ENCODE assay signal across 13 cellular contexts in the genomic region with DNA sequence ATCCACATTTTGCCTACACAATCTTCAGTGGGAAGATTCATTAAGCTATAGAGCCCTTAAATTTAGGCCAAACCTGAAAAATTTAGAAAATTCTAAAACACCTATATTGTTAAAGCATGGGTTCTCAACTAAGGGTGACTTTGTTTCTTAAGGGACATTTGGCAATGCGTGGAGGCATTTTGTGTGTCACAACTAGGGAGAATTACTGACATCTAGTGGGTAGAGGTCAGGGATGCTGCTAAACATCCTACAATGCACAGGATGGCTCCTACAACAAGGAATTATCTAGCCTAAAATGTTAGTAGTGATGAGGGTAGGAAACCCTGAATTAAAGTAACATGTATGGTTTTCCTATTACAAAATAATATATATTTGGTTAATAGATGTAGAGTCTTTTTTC. TPM values are rescaled to one million over a fixed set of nuclear protein-coding genes. Genes with fewer than 3 reads are reported as not detected.
DNase-seq lines count a peak whose midpoint lies in the region; ATAC-seq and TF ChIP-seq lines count a peak whose summit lies in the region.
"Had no signal": no experiment of that assay in that cellular context is flagged by ENCODE, and none has a peak within 500 bp of the region (broad histone marks: within the 10 kb centered on the region; RNA-seq: fewer than 3 reads in every experiment).

No MANE protein-coding gene starts in this region.

- H3K4me1 Mint-ChIP-seq in GM23338 = peaks cover 4% of the 10 kb centered on the region; the same call in 2 of the 3 replicates
- peaks cover 3 to 24% of the 10 kb centered on the region in 2 donors for H3K4me1 Mint-ChIP-seq in effector memory CD8-positive, alpha-beta T cell (ENCODE audit: low read depth in 2 of 2)
- H3K4me1 Mint-ChIP-seq in glutamatergic neuron (ENCODE audit: low read depth, unreplicated experiment) = peaks cover 6% of the 10 kb centered on the region

- H3K9me3 Mint-ChIP-seq in GM23338 (no peaks in the 10 kb centered on the region), glutamatergic neuron (ENCODE audit: unreplicated experiment) (peaks cover 1% of the 10 kb centered on the region)
- no peaks in the 10 kb centered on the region for H3K9me3 Mint-ChIP-seq in effector memory CD8-positive, alpha-beta T cell
- H3K9me3 Mint-ChIP-seq: stimulated activated naive CD8-positive, alpha-beta T cell treated with anti-CD3 and anti-CD28 coated beads, Interleukin-15, Interleukin-2, amounts not matched to agents 100 ng/mL and 50 ng/mL, for 24 hours had no signal

- POLR2A ChIA-PET in AG04450 (lab: Yijun Ruan, JAX) = no interaction called here

- H3K9me3 ChIP-seq in AG04450 (ENCODE audit: control insufficient read depth, insufficient read depth, low read length) = no peaks in the 10 kb centered on the region

- H3K27me3 ChIP-seq in AG04450 (ENCODE audit: control insufficient read depth, insufficient read depth, low read length) (no peaks in the 10 kb centered on the region), GM23338 (ENCODE audit: insufficient read depth) (no peaks in the 10 kb centered on the region)
- H3K27me3 ChIP-seq: hepatocyte had no signal

- ATAC-seq in GM23338 (peak; percentile 76), left cardiac atrium (peak; percentile 34 to 57)
- ATAC-seq in effector memory CD8-positive, alpha-beta T cell (replicated peaks) = no peak

- H3K36me3 Mint-ChIP-seq in GM23338 (ENCODE audit: low read depth) = no peaks in the 10 kb centered on the region; the same call in 2 of the 3 replicates
- H3K36me3 Mint-ChIP-seq in effector memory CD8-positive, alpha-beta T cell (ENCODE audit: insufficient read depth) = no peaks in the 10 kb centered on the region
- no peaks in the 10 kb centered on the region for H3K36me3 Mint-ChIP-seq in glutamatergic neuron (ENCODE audit: unreplicated experiment)

- intact Hi-C loops in left cardiac atrium (cut with DNase I) = no loop called here

- CTCF ChIA-PET in AG04450 (lab: Charles Lee) = interaction anchor here (1.9 kb wide), 1 partner anchor 256 kb away, joined by 5 read pairs; no protein-coding TSS in a partner anchor

- H2AFZ ChIP-seq in GM23338 = no peak overlapping the region
- H2AFZ ChIP-seq: hepatocyte had no signal

- H3K27me3 Mint-ChIP-seq in GM23338 (ENCODE audit: insufficient read depth, low read depth, poor library complexity) (no peaks in the 10 kb centered on the region), glutamatergic neuron (ENCODE audit: unreplicated experiment) (no peaks in the 10 kb centered on the region)
- H3K27me3 Mint-ChIP-seq in effector memory CD8-positive, alpha-beta T cell = no peaks in the 10 kb centered on the region
- H3K27me3 Mint-ChIP-seq: stimulated activated naive CD8-positive, alpha-beta T cell treated with anti-CD3 and anti-CD28 coated beads, Interleukin-15, Interleukin-2, amounts not matched to agents 100 ng/mL and 50 ng/mL, for 24 hours had no signal

- no peaks in the 10 kb centered on the region for H3K4me1 ChIP-seq in GM23338 (ENCODE audit: insufficient read depth)

- TF ChIP-seq CTCF in AG04450 (IDR thresholded peaks at IDR 0.05; ENCODE audit: low read depth, low read length) (0 out of 2 replicates have a peak, but pooled peaks have one; percentile 3), GM23338 (conservative IDR thresholded peaks at IDR 0.05; ENCODE audit: low read depth in 2 of 2) (peak; percentile 66 to 83), glutamatergic neuron (IDR thresholded peaks at IDR 0.05; ENCODE audit: partially characterized antibody, unreplicated experiment) (no peak)

- H3K79me2 ChIP-seq in GM23338 (replicated peaks; ENCODE audit: insufficient read depth) = peaks cover 17% of the 10 kb centered on the region; the same call in 1 of the 2 replicates

- H3K9me2 ChIP-seq in GM23338 (ENCODE audit: insufficient read depth) = no peaks in the 10 kb centered on the region

- H3K36me3 ChIP-seq in GM23338 (ENCODE audit: insufficient read depth) = no peaks in the 10 kb centered on the region

- H3K4me3 Mint-ChIP-seq in GM23338 = no peak overlapping the region
- H3K4me3 Mint-ChIP-seq in effector memory CD8-positive, alpha-beta T cell = no peak overlapping the region
- H3K4me3 Mint-ChIP-seq in glutamatergic neuron (ENCODE audit: unreplicated experiment) = no peak overlapping the region
- H3K4me3 Mint-ChIP-seq: stimulated activated naive CD8-positive, alpha-beta T cell treated with anti-CD3 and anti-CD28 coated beads, Interleukin-15, Interleukin-2, amounts not matched to agents 100 ng/mL and 50 ng/mL, for 24 hours had no signal

- H3K27ac ChIP-seq in AG04450 (ENCODE audit: low read depth, low read length) (no peak overlapping the region), GM23338 (ENCODE audit: low read depth) (no peak overlapping the region)
- H3K27ac ChIP-seq: hepatocyte had no signal

- H3K4me2 ChIP-seq in GM23338 = no peak overlapping the region
- H3K4me2 ChIP-seq: hepatocyte had no signal

- H3F3A ChIP-seq in GM23338 (replicated peaks; ENCODE audit: low read depth) = no peaks in the 10 kb centered on the region

- H3K27ac Mint-ChIP-seq in GM23338 = no peak overlapping the region
- H3K27ac Mint-ChIP-seq in effector memory CD8-positive, alpha-beta T cell = no peak overlapping the region
- no peak overlapping the region for H3K27ac Mint-ChIP-seq in glutamatergic neuron (ENCODE audit: unreplicated experiment)
- H3K27ac Mint-ChIP-seq: stimulated activated naive CD8-positive, alpha-beta T cell treated with anti-CD3 and anti-CD28 coated beads, Interleukin-15, Interleukin-2, amounts not matched to agents 100 ng/mL and 50 ng/mL, for 24 hours had no signal

- H4K20me1 ChIP-seq in GM23338 (replicated peaks; ENCODE audit: insufficient read depth) = no peaks in the 10 kb centered on the region

- no peak overlapping the region for H3K4me3 ChIP-seq in AG04450 (ENCODE audit: low read depth, low read length)
- no peak overlapping the region for H3K4me3 ChIP-seq in GM23338
- H3K4me3 ChIP-seq: hepatocyte had no signal

- DNase-seq in AG04450 (ENCODE audit: low read depth, low spot score) (no peak), GM23338 (ENCODE audit: low spot score) (peak; percentile 62), RPMI7951 (ENCODE audit: low read depth) (peak; percentile 45), left cardiac atrium (no peak), NOMO-1 treated with dmso at 0.1 percent for 144 hours (lab: John Stamatoyannopoulos, UW; ENCODE audit: unreplicated experiment) (no peak), glutamatergic neuron (no peak)
- no peak for DNase-seq in activated CD4-positive, alpha-beta T cell treated with anti-CD3 and anti-CD28 coated beads for 4 hours
- DNase-seq in effector memory CD8-positive, alpha-beta T cell = no peak
- DNase-seq: DMS79, KG1, retina had no signal

TF ChIP-seq in GM23338, 12 proteins besides CTCF, POLR2A, EP300 and RAD21 (continues in another document):
- TF ChIP-seq, protein P1, sequence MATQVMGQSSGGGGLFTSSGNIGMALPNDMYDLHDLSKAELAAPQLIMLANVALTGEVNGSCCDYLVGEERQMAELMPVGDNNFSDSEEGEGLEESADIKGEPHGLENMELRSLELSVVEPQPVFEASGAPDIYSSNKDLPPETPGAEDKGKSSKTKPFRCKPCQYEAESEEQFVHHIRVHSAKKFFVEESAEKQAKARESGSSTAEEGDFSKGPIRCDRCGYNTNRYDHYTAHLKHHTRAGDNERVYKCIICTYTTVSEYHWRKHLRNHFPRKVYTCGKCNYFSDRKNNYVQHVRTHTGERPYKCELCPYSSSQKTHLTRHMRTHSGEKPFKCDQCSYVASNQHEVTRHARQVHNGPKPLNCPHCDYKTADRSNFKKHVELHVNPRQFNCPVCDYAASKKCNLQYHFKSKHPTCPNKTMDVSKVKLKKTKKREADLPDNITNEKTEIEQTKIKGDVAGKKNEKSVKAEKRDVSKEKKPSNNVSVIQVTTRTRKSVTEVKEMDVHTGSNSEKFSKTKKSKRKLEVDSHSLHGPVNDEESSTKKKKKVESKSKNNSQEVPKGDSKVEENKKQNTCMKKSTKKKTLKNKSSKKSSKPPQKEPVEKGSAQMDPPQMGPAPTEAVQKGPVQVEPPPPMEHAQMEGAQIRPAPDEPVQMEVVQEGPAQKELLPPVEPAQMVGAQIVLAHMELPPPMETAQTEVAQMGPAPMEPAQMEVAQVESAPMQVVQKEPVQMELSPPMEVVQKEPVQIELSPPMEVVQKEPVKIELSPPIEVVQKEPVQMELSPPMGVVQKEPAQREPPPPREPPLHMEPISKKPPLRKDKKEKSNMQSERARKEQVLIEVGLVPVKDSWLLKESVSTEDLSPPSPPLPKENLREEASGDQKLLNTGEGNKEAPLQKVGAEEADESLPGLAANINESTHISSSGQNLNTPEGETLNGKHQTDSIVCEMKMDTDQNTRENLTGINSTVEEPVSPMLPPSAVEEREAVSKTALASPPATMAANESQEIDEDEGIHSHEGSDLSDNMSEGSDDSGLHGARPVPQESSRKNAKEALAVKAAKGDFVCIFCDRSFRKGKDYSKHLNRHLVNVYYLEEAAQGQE (IDR thresholded peaks at IDR 0.05; ENCODE audit: unreplicated experiment) = no peak
- TF ChIP-seq EZH2phosphoT487 (IDR thresholded peaks at IDR 0.05; ENCODE audit: unreplicated experiment) (no peak), CREB1 (CRISPR knock-in tag; IDR thresholded peaks at IDR 0.05; ENCODE audit: low read depth) (no peak), STAT1 (IDR thresholded peaks at IDR 0.05; ENCODE audit: unreplicated experiment) (no peak)

RNA-seq across cellular contexts. Expression of a gene that starts 55.8 kb away (rescaled TPM):
- polyA plus RNA-seq in AG04450 (2011; rRNA removed) (35.5 and 44.6 TPM in 2 replicates), GM23338 (2016; fragmentation: Nextera tagmentation; extraction: Ambion mirVana) (16.9 and 21.8 TPM in 2 replicates)
- polyA minus RNA-seq in AG04450 (2011; rRNA and poly(A)+ RNA removed) = 38.5 and 61.8 TPM in 2 replicates
- total RNA-seq in GM23338 (2014; rRNA removed; shearing (Covaris generic)) = 45.0 and 48.1 TPM in 2 replicates
- total RNA-seq in RPMI7951 (2014; rRNA removed; shearing (Covaris generic)) = 78.2 and 83.3 TPM in 2 replicates
- total RNA-seq in left cardiac atrium (10 to 100 TPM; 33.2 to 38.7 TPM), glutamatergic neuron (ENCODE audit: unreplicated experiment) (40.2 TPM)

Comparison
In these comparisons a context has a peak if more than half of its experiments do, and no peak if none do; other contexts are left out.
1. DNase-seq: peak in GM23338 (single experiment) and RPMI7951 (single experiment); none in AG04450 (single experiment), left cardiac atrium (single experiment), activated CD4-positive, alpha-beta T cell treated with anti-CD3 and anti-CD28 coated beads for 4 hours (0 of 2), effector memory CD8-positive, alpha-beta T cell (0 of 3), NOMO-1 treated with dmso at 0.1 percent for 144 hours (single experiment) and glutamatergic neuron (single experiment).